Comparison of ENCODE assay signal across 17 cellular contexts in genomic region chr1:68181165-68181556, GRCh38. TPM values are rescaled to one million over a fixed set of nuclear protein-coding genes. Genes with fewer than 3 reads are reported as not detected.
A peak's percentile ranks its signal among the peaks of the same experiment; 100 is the strongest.
DNase-seq lines count a peak whose midpoint lies in the region; ATAC-seq and TF ChIP-seq lines count a peak whose summit lies in the region.
"Had no signal": no experiment of that assay in that cellular context is flagged by ENCODE, and none has a peak within 500 bp of the region (broad histone marks: within the 10 kb centered on the region; RNA-seq: fewer than 3 reads in every experiment).

No MANE protein-coding gene starts in this region.

- 100% methylated on average over 1 of the region's 1 CpG for WGBS in endodermal cell (ENCODE audit: insufficient coverage in 1 of 2, insufficient read length in 1 of 2), 2 experiments

- no peak for TF ChIP-seq CTCF in endodermal cell (conservative IDR thresholded peaks at IDR 0.05)

- peaks cover 4% of the 10 kb centered on the region for H3K4me1 ChIP-seq in endodermal cell (ENCODE audit: control insufficient read depth, insufficient read depth, low read length)

- no peaks in the 10 kb centered on the region for H3K4me1 Mint-ChIP-seq in endodermal cell

- H3K9me3 Mint-ChIP-seq in endodermal cell, result peaks cover 5% of the 10 kb centered on the region
- H3K9me3 Mint-ChIP-seq: activated CD4-positive, alpha-beta memory T cell treated with anti-CD3 and anti-CD28 coated beads for 36 hours had no signal

- H3K27me3 Mint-ChIP-seq in endodermal cell (ENCODE audit: insufficient read depth), result peaks cover 61% of the 10 kb centered on the region
- H3K27me3 Mint-ChIP-seq: activated CD4-positive, alpha-beta memory T cell treated with anti-CD3 and anti-CD28 coated beads for 36 hours had no signal

- ATAC-seq in GM18499 (IDR thresholded peaks at IDR 0.05; ENCODE audit: insufficient read depth, unreplicated experiment), result peak; percentile 24
- ATAC-seq in GM19452 (IDR thresholded peaks at IDR 0.05; ENCODE audit: unreplicated experiment), result peak; percentile 30
- ATAC-seq in HG02678 (IDR thresholded peaks at IDR 0.05; ENCODE audit: unreplicated experiment), result peak; percentile 50
- ATAC-seq in HG03457 (IDR thresholded peaks at IDR 0.05; ENCODE audit: unreplicated experiment), result peak; percentile 29
- ATAC-seq: HepG2, left cardiac atrium had no signal

- peaks cover 8% of the 10 kb centered on the region for H3K9me3 ChIP-seq in endodermal cell (ENCODE audit: control insufficient read depth, low read length)
- H3K9me3 ChIP-seq: SJSA1 had no signal

- H3K27ac ChIP-seq in endodermal cell (ENCODE audit: low read depth, low read length), result no peak overlapping the region
- H3K27ac ChIP-seq: coronary artery, SJSA1 had no signal

- H3K27ac Mint-ChIP-seq in endodermal cell, result no peak overlapping the region
- H3K27ac Mint-ChIP-seq: activated CD4-positive, alpha-beta memory T cell treated with anti-CD3 and anti-CD28 coated beads for 36 hours had no signal

- no peak overlapping the region for H3K4me3 ChIP-seq in endodermal cell (ENCODE audit: low read length)
- H3K4me3 ChIP-seq: coronary artery, SJSA1 had no signal

- peaks cover 48% of the 10 kb centered on the region for H3K36me3 ChIP-seq in endodermal cell (ENCODE audit: control insufficient read depth, insufficient read depth, low read length)
- H3K36me3 ChIP-seq: SJSA1 had no signal

- DNase-seq in endodermal cell, result no peak
- no peak for DNase-seq in activated CD4-positive, alpha-beta T cell treated with anti-CD3 and anti-CD28 coated beads, Interleukin-2, amount 50 U/mL, for 48 hours
- DNase-seq in cortex of kidney (lab: John Stamatoyannopoulos, UW), result no peak
- DNase-seq in stimulated activated naive CD4-positive, alpha-beta T cell treated with Interleukin-2 at 50 U/mL for 16 hours (lab: John Stamatoyannopoulos, UW), result no peak
- DNase-seq: activated CD4-positive, alpha-beta memory T cell treated with anti-CD3 and anti-CD28 coated beads for 36 hours; GDM1; hippocampal formation; left cardiac atrium; NCI-H2227 treated with DMSO at 0.1 percent for 48 hours; posterior cingulate gyrus had no signal

- peaks cover 27% of the 10 kb centered on the region for H3K36me3 Mint-ChIP-seq in endodermal cell (ENCODE audit: low read depth)
- H3K36me3 Mint-ChIP-seq: activated CD4-positive, alpha-beta memory T cell treated with anti-CD3 and anti-CD28 coated beads for 36 hours had no signal

- H3K9ac ChIP-seq in endodermal cell (ENCODE audit: extremely low read depth, low read length, poor library complexity, severe bottlenecking), result no peak overlapping the region

- H3K27me3 ChIP-seq in endodermal cell (ENCODE audit: control insufficient read depth, insufficient read depth, low read length, poor library complexity, severe bottlenecking), result no peaks in the 10 kb centered on the region
- H3K27me3 ChIP-seq: SJSA1 had no signal

- H3K4me3 Mint-ChIP-seq in endodermal cell, result no peak overlapping the region
- H3K4me3 Mint-ChIP-seq: activated CD4-positive, alpha-beta memory T cell treated with anti-CD3 and anti-CD28 coated beads for 36 hours had no signal

RNA-seq across cellular contexts. Expression of gene WLS, which starts 51.2 kb away (rescaled TPM):
- total RNA-seq in endodermal cell, result 100 to 1,000 TPM in 1 of 2 donors, 10 to 100 TPM in 1; 90.8 to 115 TPM
- 341 TPM for polyA plus RNA-seq in endodermal cell (2013, experiment 1 of 2)
- 322 TPM for polyA plus RNA-seq in endodermal cell (2013, experiment 2 of 2)
- total RNA-seq: activated CD4-positive, alpha-beta memory T cell treated with anti-CD3 and anti-CD28 coated beads for 36 hours; HepG2 had no signal
- polyA plus RNA-seq: HepG2 had no signal
